In genomic region chr7:1843921-1844335, GRCh38 we compare ENCODE assay signal across 17 cellular contexts.
A peak's percentile ranks its signal among the peaks of the same experiment; 100 is the strongest.
DNase-seq lines count a peak whose midpoint lies in the region; ATAC-seq and TF ChIP-seq lines count a peak whose summit lies in the region.
"Had no signal": no experiment of that assay in that cellular context is flagged by ENCODE, and none has a peak within 500 bp of the region (broad histone marks: within the 10 kb centered on the region; RNA-seq: fewer than 3 reads in every experiment).

No MANE protein-coding gene starts in this region.

- no peak overlapping the region for H3K4me3 ChIP-seq in sigmoid colon
- H3K4me3 ChIP-seq: A549, pancreas had no signal

- CTCF ChIA-PET in activated naive CD4-positive, alpha-beta T cell treated with anti-CD3 and anti-CD28 coated beads, Interleukin-2, amount 10 ng/mL, durations not matched to agents 7 days and 5 days (lab: Charles Lee), result no interaction called here

- H3K27me3 Mint-ChIP-seq in activated naive CD4-positive, alpha-beta T cell treated with anti-CD3 and anti-CD28 coated beads, Interleukin-2, amount 10 ng/mL, durations not matched to agents 7 days and 5 days, result no peaks in the 10 kb centered on the region
- H3K27me3 Mint-ChIP-seq in chondrocyte (ENCODE audit: low read depth), result no peaks in the 10 kb centered on the region
- H3K27me3 Mint-ChIP-seq in type B pancreatic cell, result no peaks in the 10 kb centered on the region
- H3K27me3 Mint-ChIP-seq: activated CD4-positive, alpha-beta T cell treated with anti-CD3 and anti-CD28 coated beads, Interleukin-2, amount 10 ng/mL, durations not matched to agents 24 days and 14 days; CD4-positive, alpha-beta T cell had no signal

- no peak overlapping the region for H3K27ac Mint-ChIP-seq in activated naive CD4-positive, alpha-beta T cell treated with anti-CD3 and anti-CD28 coated beads, Interleukin-2, amount 10 ng/mL, durations not matched to agents 7 days and 5 days
- H3K27ac Mint-ChIP-seq in chondrocyte (ENCODE audit: unreplicated experiment) (no peak overlapping the region), type B pancreatic cell (no peak overlapping the region)
- H3K27ac Mint-ChIP-seq: activated CD4-positive, alpha-beta T cell treated with anti-CD3 and anti-CD28 coated beads, Interleukin-2, amount 10 ng/mL, durations not matched to agents 24 days and 14 days; CD4-positive, alpha-beta T cell had no signal

- no peaks in the 10 kb centered on the region for H3K9me3 Mint-ChIP-seq in activated naive CD4-positive, alpha-beta T cell treated with anti-CD3 and anti-CD28 coated beads, Interleukin-2, amount 10 ng/mL, durations not matched to agents 7 days and 5 days
- H3K9me3 Mint-ChIP-seq in chondrocyte (ENCODE audit: low read depth), result no peaks in the 10 kb centered on the region
- no peaks in the 10 kb centered on the region for H3K9me3 Mint-ChIP-seq in type B pancreatic cell
- H3K9me3 Mint-ChIP-seq: activated CD4-positive, alpha-beta T cell treated with anti-CD3 and anti-CD28 coated beads, Interleukin-2, amount 10 ng/mL, durations not matched to agents 24 days and 14 days; CD4-positive, alpha-beta T cell had no signal

- peak; percentile 14 for DNase-seq in activated naive CD4-positive, alpha-beta T cell treated with anti-CD3 and anti-CD28 coated beads, Interleukin-2, amount 10 ng/mL, durations not matched to agents 7 days and 5 days
- no peak for DNase-seq in activated naive CD4-positive, alpha-beta T cell (lab: John Stamatoyannopoulos, UW)
- DNase-seq in chondrocyte (ENCODE audit: low spot score) (peak; percentile 91), sigmoid colon (peak; percentile 46), type B pancreatic cell (ENCODE audit: extremely low spot score, unreplicated experiment) (no peak), NCI-H345 (lab: John Stamatoyannopoulos, UW) (no peak)
- DNase-seq: activated CD4-positive, alpha-beta T cell treated with anti-CD3 and anti-CD28 coated beads, Interleukin-2, amount 10 ng/mL, durations not matched to agents 24 days and 14 days; NCI-H2029 treated with DMSO at 0.1 percent for 48 hours; NCI-H510A; stimulated activated naive CD8-positive, alpha-beta T cell treated with anti-CD3 and anti-CD28 coated beads, Interleukin-15, Interleukin-2, amounts not matched to agents 100 U/mL and 50 U/mL, for 24 hours had no signal

- 66 to 88% methylated on average over 11 of the region's 11 CpGs for WGBS in sigmoid colon, 2 donors

- H3K4me1 ChIP-seq in sigmoid colon, result no peaks in the 10 kb centered on the region
- H3K4me1 ChIP-seq: A549, pancreas had no signal

- TF ChIP-seq CTCF in chondrocyte (IDR thresholded peaks at IDR 0.05) (no peak), sigmoid colon (IDR thresholded peaks at IDR 0.05) (no peak), type B pancreatic cell (conservative IDR thresholded peaks at IDR 0.05) (no peak)

- H3K4me1 Mint-ChIP-seq in activated naive CD4-positive, alpha-beta T cell treated with anti-CD3 and anti-CD28 coated beads, Interleukin-2, amount 10 ng/mL, durations not matched to agents 7 days and 5 days, result no peaks in the 10 kb centered on the region
- H3K4me1 Mint-ChIP-seq in chondrocyte (ENCODE audit: low read depth) (peaks cover 8% of the 10 kb centered on the region), type B pancreatic cell (ENCODE audit: unreplicated experiment) (peaks cover 6% of the 10 kb centered on the region)
- H3K4me1 Mint-ChIP-seq: activated CD4-positive, alpha-beta T cell treated with anti-CD3 and anti-CD28 coated beads, Interleukin-2, amount 10 ng/mL, durations not matched to agents 24 days and 14 days had no signal

- TF ChIP-seq EP300 in sigmoid colon (IDR thresholded peaks at IDR 0.05), result no peak

- peak; percentile 56 for ATAC-seq in HG02852 (IDR thresholded peaks at IDR 0.05; ENCODE audit: unreplicated experiment)
- no peak for ATAC-seq in GM19395 (IDR thresholded peaks at IDR 0.05; ENCODE audit: unreplicated experiment)
- ATAC-seq: left colon; pancreas; SK-N-SH treated with all-trans-retinoic acid at 6 μM for 48 hours; stimulated activated naive CD8-positive, alpha-beta T cell treated with anti-CD3 and anti-CD28 coated beads, Interleukin-15, Interleukin-2, amounts not matched to agents 100 U/mL and 50 U/mL, for 24 hours had no signal

- H3K36me3 ChIP-seq in sigmoid colon, result no peaks in the 10 kb centered on the region
- H3K36me3 ChIP-seq: pancreas had no signal

- TF ChIP-seq POLR2A in sigmoid colon (IDR thresholded peaks at IDR 0.05), result no peak

- no peak overlapping the region for H3K27ac ChIP-seq in sigmoid colon
- H3K27ac ChIP-seq: A549, pancreas had no signal

- H3K27me3 ChIP-seq in sigmoid colon, result no peaks in the 10 kb centered on the region
- H3K27me3 ChIP-seq: pancreas had no signal

- no peaks in the 10 kb centered on the region for H3K9me3 ChIP-seq in sigmoid colon
- H3K9me3 ChIP-seq: A549, pancreas had no signal

- intact Hi-C loops in sigmoid colon (cut with DNase I), result no loop called here

- H3K36me3 Mint-ChIP-seq in activated naive CD4-positive, alpha-beta T cell treated with anti-CD3 and anti-CD28 coated beads, Interleukin-2, amount 10 ng/mL, durations not matched to agents 7 days and 5 days, result peaks cover 13% of the 10 kb centered on the region
- H3K36me3 Mint-ChIP-seq in chondrocyte (ENCODE audit: low read depth) (no peaks in the 10 kb centered on the region), type B pancreatic cell (no peaks in the 10 kb centered on the region)

- H3K4me3 Mint-ChIP-seq in activated naive CD4-positive, alpha-beta T cell treated with anti-CD3 and anti-CD28 coated beads, Interleukin-2, amount 10 ng/mL, durations not matched to agents 7 days and 5 days, result no peak overlapping the region
- H3K4me3 Mint-ChIP-seq in chondrocyte (ENCODE audit: unreplicated experiment), result no peak overlapping the region
- no peak overlapping the region for H3K4me3 Mint-ChIP-seq in type B pancreatic cell
- H3K4me3 Mint-ChIP-seq: activated CD4-positive, alpha-beta T cell treated with anti-CD3 and anti-CD28 coated beads, Interleukin-2, amount 10 ng/mL, durations not matched to agents 24 days and 14 days; CD4-positive, alpha-beta T cell had no signal

Comparison
In these comparisons a context has a peak if more than half of its experiments do, and no peak if none do; other contexts are left out.
1. DNase-seq: peak in activated naive CD4-positive, alpha-beta T cell treated with anti-CD3 and anti-CD28 coated beads, Interleukin-2, amount 10 ng/mL, durations not matched to agents 7 days and 5 days (single experiment), chondrocyte (single experiment) and sigmoid colon (single experiment); none in activated naive CD4-positive, alpha-beta T cell (0 of 4), type B pancreatic cell (single experiment) and NCI-H345 (single experiment).